Comparison of ENCODE assay signal across 17 cellular contexts in genomic region chr6:62623851-62624532, GRCh38.
A peak's percentile ranks its signal among the peaks of the same experiment; 100 is the strongest.
DNase-seq lines count a peak whose midpoint lies in the region; ATAC-seq and TF ChIP-seq lines count a peak whose summit lies in the region.
"Had no signal": no experiment of that assay in that cellular context is flagged by ENCODE, and none has a peak within 500 bp of the region (broad histone marks: within the 10 kb centered on the region; RNA-seq: fewer than 3 reads in every experiment).

No MANE protein-coding gene starts in this region.

- H3K27me3 Mint-ChIP-seq in type B pancreatic cell, result no peaks in the 10 kb centered on the region
- H3K27me3 Mint-ChIP-seq: CD4-positive, alpha-beta T cell had no signal

- intact Hi-C loops in posterior cingulate gyrus (cut with DNase I), result no loop called here

- no peak for TF ChIP-seq CTCF in type B pancreatic cell (conservative IDR thresholded peaks at IDR 0.05)

- no peaks in the 10 kb centered on the region for H3K9me3 Mint-ChIP-seq in type B pancreatic cell
- H3K9me3 Mint-ChIP-seq: H9 had no signal

- ATAC-seq in GM19351 (IDR thresholded peaks at IDR 0.05; ENCODE audit: unreplicated experiment) (no peak), HG03442 (IDR thresholded peaks at IDR 0.05; ENCODE audit: unreplicated experiment) (no peak)
- ATAC-seq: Panc1 had no signal

- peak; percentile 12 for DNase-seq in DMS53 treated with DMSO at 0.1 percent for 48 hours (lab: John Stamatoyannopoulos, UW; ENCODE audit: unreplicated experiment)
- DNase-seq in NCI-H460 (ENCODE audit: extremely low read depth, low read depth), result peak; percentile 2
- peak; percentile 6 for DNase-seq in glomerular visceral epithelial cell (ENCODE audit: extremely low spot score)
- no peak for DNase-seq in type B pancreatic cell (ENCODE audit: extremely low spot score, unreplicated experiment)
- no peak for DNase-seq in posterior cingulate gyrus
- DNase-seq: BE2C; Calu3; CD4-positive, alpha-beta T cell; DMS79; H9; NCI-H146; NCI-H2081; NCI-H524 treated with DMSO at 0.1 percent for 48 hours; Right ventricle myocardium superior had no signal

- peak overlapping the region; percentile 14 for H3K4me3 Mint-ChIP-seq in type B pancreatic cell
- H3K4me3 Mint-ChIP-seq: CD4-positive, alpha-beta T cell; H9 had no signal

- H3K4me1 Mint-ChIP-seq in type B pancreatic cell (ENCODE audit: unreplicated experiment), result no peaks in the 10 kb centered on the region
- H3K4me1 Mint-ChIP-seq: H9 had no signal

- peak overlapping the region; percentile 41 for H3K27ac Mint-ChIP-seq in type B pancreatic cell
- H3K27ac Mint-ChIP-seq: CD4-positive, alpha-beta T cell; H9 had no signal

- no peaks in the 10 kb centered on the region for H3K36me3 Mint-ChIP-seq in type B pancreatic cell

Comparison
In these comparisons a context has a peak if more than half of its experiments do, and no peak if none do; other contexts are left out.
1. DNase-seq: peak in DMS53 treated with DMSO at 0.1 percent for 48 hours (single experiment), NCI-H460 (single experiment) and glomerular visceral epithelial cell (single experiment); none in type B pancreatic cell (single experiment) and posterior cingulate gyrus (0 of 10).